Comparison of ENCODE assay signal across 25 cellular contexts in genomic region chr4:140648716-140649115, GRCh38.
DNase-seq lines count a peak whose midpoint lies in the region; ATAC-seq and TF ChIP-seq lines count a peak whose summit lies in the region.
"Had no signal": no experiment of that assay in that cellular context is flagged by ENCODE, and none has a peak within 500 bp of the region (broad histone marks: within the 10 kb centered on the region; RNA-seq: fewer than 3 reads in every experiment).

No MANE protein-coding gene starts in this region.

- no peak for ATAC-seq in mucosa of descending colon
- ATAC-seq: GM12878, HepG2 had no signal

- H2AK5ac ChIP-seq in mesenchymal stem cell (ENCODE audit: low read length, severe bottlenecking) = peak overlapping the region; percentile 42

- no peak overlapping the region for H3K4me2 ChIP-seq in mesenchymal stem cell (ENCODE audit: low read length, poor library complexity, severe bottlenecking)
- H3K4me2 ChIP-seq: BLaER1 treated with 17β-estradiol and CSF1 and Interleukin-3, amounts not matched to agents 10 nM and 100 nM had no signal

- H3K27me3 Mint-ChIP-seq in IgD-negative memory B cell = no peaks in the 10 kb centered on the region

- peak overlapping the region; percentile 29 to 55 (median 46) for H3K27ac Mint-ChIP-seq in IgD-negative memory B cell
- H3K27ac Mint-ChIP-seq: CD4-positive, alpha-beta memory T cell had no signal

- no peak overlapping the region for H2BK15ac ChIP-seq in mesenchymal stem cell (ENCODE audit: low read depth, poor library complexity, severe bottlenecking)

- TF ChIP-seq CTCF in BE2C (IDR thresholded peaks at IDR 0.05; ENCODE audit: low read depth, low read length) (no peak), mucosa of descending colon (IDR thresholded peaks at IDR 0.05) (no peak)

- no peak overlapping the region for H3K9ac ChIP-seq in mesenchymal stem cell (ENCODE audit: low read length)
- H3K9ac ChIP-seq: BLaER1 treated with 17β-estradiol and CSF1 and Interleukin-3, amounts not matched to agents 10 nM and 100 nM had no signal

- H3K18ac ChIP-seq in mesenchymal stem cell (ENCODE audit: low read depth in 1 of 2, low read length in 2 of 2) = no peak overlapping the region

- H3K9me3 ChIP-seq in mesenchymal stem cell (ENCODE audit: control insufficient read depth, low read length) (no peaks in the 10 kb centered on the region), BE2C (no peaks in the 10 kb centered on the region), mucosa of descending colon (no peaks in the 10 kb centered on the region)
- H3K9me3 ChIP-seq: BLaER1 treated with 17β-estradiol and CSF1 and Interleukin-3, amounts not matched to agents 10 nM and 100 nM; Caco-2; HAP-1 had no signal

- peaks cover 1% of the 10 kb centered on the region for H3K79me1 ChIP-seq in mesenchymal stem cell (replicated peaks; ENCODE audit: low read length, poor library complexity, severe bottlenecking)

- no peak overlapping the region for H4K91ac ChIP-seq in mesenchymal stem cell (ENCODE audit: low read length)

- H3K4ac ChIP-seq in mesenchymal stem cell (ENCODE audit: low read depth in 1 of 2, low read length in 2 of 2) = no peak overlapping the region

- no peak overlapping the region for H2BK12ac ChIP-seq in mesenchymal stem cell (ENCODE audit: low read length in 2 of 2)

- DNase-seq in amniotic epithelial cell (ENCODE audit: low read depth) (peak; percentile 48), mesenchymal stem cell (no peak), BE2C (no peak), amygdala (lab: John Stamatoyannopoulos, UW) (no peak), HUDEP-2 (lab: John Stamatoyannopoulos, UW; ENCODE audit: unreplicated experiment in 76 of 76) (no peak), mucosa of descending colon (no peak)
- DNase-seq: Caco-2; CD4-positive, alpha-beta memory T cell; DMS 273 treated with DMSO at 0.1 percent for 48 hours; DND-41; KG1; NCI-H146; NCI-H2029; NCI-H226; NCI-H510A treated with DMSO at 0.1 percent for 48 hours; NCI-H748 treated with DMSO at 0.1 percent for 48 hours; NK-92 treated with Interleukin-12 subunit alpha and Interleukin-12 subunit beta, amount 100 ng/mL, for 24 hours; SHP77 treated with DMSO at 0.1 percent for 48 hours had no signal

- H3K4me1 Mint-ChIP-seq in IgD-negative memory B cell = no peaks in the 10 kb centered on the region
- H3K4me1 Mint-ChIP-seq: CD4-positive, alpha-beta memory T cell had no signal

- H3K36me3 ChIP-seq in mesenchymal stem cell (ENCODE audit: control insufficient read depth in 1 of 2, insufficient read depth in 2 of 2, low read depth in 1 of 2, low read length in 2 of 2) = peaks cover 15 to 54% of the 10 kb centered on the region in 2 experiments
- no peaks in the 10 kb centered on the region; the same call in 1 of the 2 replicates for H3K36me3 ChIP-seq in BE2C
- H3K36me3 ChIP-seq in mucosa of descending colon (ENCODE audit: low read depth) = no peaks in the 10 kb centered on the region

- no peak overlapping the region for H3K27ac ChIP-seq in mesenchymal stem cell (ENCODE audit: low read length, poor library complexity, severe bottlenecking)
- H3K27ac ChIP-seq: BLaER1 treated with 17β-estradiol and CSF1 and Interleukin-3, amounts not matched to agents 10 nM and 100 nM; RWPE1; SK-N-MC had no signal

- no peaks in the 10 kb centered on the region for H3K27me3 ChIP-seq in mesenchymal stem cell (ENCODE audit: control insufficient read depth in 1 of 2, insufficient read depth in 1 of 2, low read length in 2 of 2)
- no peaks in the 10 kb centered on the region for H3K27me3 ChIP-seq in BE2C
- H3K27me3 ChIP-seq: BLaER1 treated with 17β-estradiol and CSF1 and Interleukin-3, amounts not matched to agents 10 nM and 100 nM had no signal

- no peaks in the 10 kb centered on the region for H3K9me3 Mint-ChIP-seq in IgD-negative memory B cell
- H3K9me3 Mint-ChIP-seq: CD4-positive, alpha-beta memory T cell had no signal

- no peak overlapping the region for H2BK5ac ChIP-seq in mesenchymal stem cell (ENCODE audit: low read depth, low read length, poor library complexity, severe bottlenecking)

- H3K4me1 ChIP-seq in mesenchymal stem cell (ENCODE audit: control insufficient read depth, insufficient read depth, low read depth, low read length) (peaks cover 6% of the 10 kb centered on the region), BE2C (no peaks in the 10 kb centered on the region; the same call in 1 of the 2 replicates), mucosa of descending colon (ENCODE audit: low read depth) (no peaks in the 10 kb centered on the region)
- H3K4me1 ChIP-seq: BLaER1 treated with 17β-estradiol and CSF1 and Interleukin-3, amounts not matched to agents 10 nM and 100 nM had no signal

- H2BK120ac ChIP-seq in mesenchymal stem cell (ENCODE audit: low read depth, low read length) = no peak overlapping the region

- H4K8ac ChIP-seq in mesenchymal stem cell (ENCODE audit: low read length) = no peak overlapping the region

- H3K23ac ChIP-seq in mesenchymal stem cell (ENCODE audit: low read length in 2 of 2) = no peak overlapping the region

- H3K4me3 Mint-ChIP-seq in IgD-negative memory B cell = peak overlapping the region in 1 of 4 donors; percentile 14
- H3K4me3 Mint-ChIP-seq: CD4-positive, alpha-beta memory T cell had no signal

- H3K4me3 ChIP-seq in mesenchymal stem cell (ENCODE audit: insufficient read depth in 1 of 2, low read depth in 1 of 2, low read length in 2 of 2) = no peak overlapping the region
- no peak overlapping the region for H3K4me3 ChIP-seq in BE2C (ENCODE audit: low read depth, low read length)
- H3K4me3 ChIP-seq in mucosa of descending colon = no peak overlapping the region
- H3K4me3 ChIP-seq: BLaER1 treated with 17β-estradiol and CSF1 and Interleukin-3, amounts not matched to agents 10 nM and 100 nM; GM12878; HAP-1; SK-N-MC had no signal

- WGBS in mesenchymal stem cell = 75% methylated on average over 2 of the region's 2 CpGs

- intact Hi-C loops in mucosa of descending colon (cut with DNase I, micrococcal nuclease) = no loop called here

- no peak overlapping the region for H2AFZ ChIP-seq in mesenchymal stem cell (ENCODE audit: low read depth, low read length)

- peaks cover 15% of the 10 kb centered on the region for H3K36me3 Mint-ChIP-seq in IgD-negative memory B cell
- H3K36me3 Mint-ChIP-seq: CD4-positive, alpha-beta memory T cell had no signal

- H3K14ac ChIP-seq in mesenchymal stem cell (ENCODE audit: low read length in 2 of 2) = no peak overlapping the region
